1 cellular context compared by ENCODE assay signal in genomic region chr1:197884173-197884572, GRCh38.
TF ChIP-seq lines count a peak whose summit lies in the region.

No MANE protein-coding gene starts in this region.

TF ChIP-seq in HepG2, 621 proteins besides CTCF, POLR2A, EP300 and RAD21 (continued from another document and continues in another):
- TF ChIP-seq, protein P1, sequence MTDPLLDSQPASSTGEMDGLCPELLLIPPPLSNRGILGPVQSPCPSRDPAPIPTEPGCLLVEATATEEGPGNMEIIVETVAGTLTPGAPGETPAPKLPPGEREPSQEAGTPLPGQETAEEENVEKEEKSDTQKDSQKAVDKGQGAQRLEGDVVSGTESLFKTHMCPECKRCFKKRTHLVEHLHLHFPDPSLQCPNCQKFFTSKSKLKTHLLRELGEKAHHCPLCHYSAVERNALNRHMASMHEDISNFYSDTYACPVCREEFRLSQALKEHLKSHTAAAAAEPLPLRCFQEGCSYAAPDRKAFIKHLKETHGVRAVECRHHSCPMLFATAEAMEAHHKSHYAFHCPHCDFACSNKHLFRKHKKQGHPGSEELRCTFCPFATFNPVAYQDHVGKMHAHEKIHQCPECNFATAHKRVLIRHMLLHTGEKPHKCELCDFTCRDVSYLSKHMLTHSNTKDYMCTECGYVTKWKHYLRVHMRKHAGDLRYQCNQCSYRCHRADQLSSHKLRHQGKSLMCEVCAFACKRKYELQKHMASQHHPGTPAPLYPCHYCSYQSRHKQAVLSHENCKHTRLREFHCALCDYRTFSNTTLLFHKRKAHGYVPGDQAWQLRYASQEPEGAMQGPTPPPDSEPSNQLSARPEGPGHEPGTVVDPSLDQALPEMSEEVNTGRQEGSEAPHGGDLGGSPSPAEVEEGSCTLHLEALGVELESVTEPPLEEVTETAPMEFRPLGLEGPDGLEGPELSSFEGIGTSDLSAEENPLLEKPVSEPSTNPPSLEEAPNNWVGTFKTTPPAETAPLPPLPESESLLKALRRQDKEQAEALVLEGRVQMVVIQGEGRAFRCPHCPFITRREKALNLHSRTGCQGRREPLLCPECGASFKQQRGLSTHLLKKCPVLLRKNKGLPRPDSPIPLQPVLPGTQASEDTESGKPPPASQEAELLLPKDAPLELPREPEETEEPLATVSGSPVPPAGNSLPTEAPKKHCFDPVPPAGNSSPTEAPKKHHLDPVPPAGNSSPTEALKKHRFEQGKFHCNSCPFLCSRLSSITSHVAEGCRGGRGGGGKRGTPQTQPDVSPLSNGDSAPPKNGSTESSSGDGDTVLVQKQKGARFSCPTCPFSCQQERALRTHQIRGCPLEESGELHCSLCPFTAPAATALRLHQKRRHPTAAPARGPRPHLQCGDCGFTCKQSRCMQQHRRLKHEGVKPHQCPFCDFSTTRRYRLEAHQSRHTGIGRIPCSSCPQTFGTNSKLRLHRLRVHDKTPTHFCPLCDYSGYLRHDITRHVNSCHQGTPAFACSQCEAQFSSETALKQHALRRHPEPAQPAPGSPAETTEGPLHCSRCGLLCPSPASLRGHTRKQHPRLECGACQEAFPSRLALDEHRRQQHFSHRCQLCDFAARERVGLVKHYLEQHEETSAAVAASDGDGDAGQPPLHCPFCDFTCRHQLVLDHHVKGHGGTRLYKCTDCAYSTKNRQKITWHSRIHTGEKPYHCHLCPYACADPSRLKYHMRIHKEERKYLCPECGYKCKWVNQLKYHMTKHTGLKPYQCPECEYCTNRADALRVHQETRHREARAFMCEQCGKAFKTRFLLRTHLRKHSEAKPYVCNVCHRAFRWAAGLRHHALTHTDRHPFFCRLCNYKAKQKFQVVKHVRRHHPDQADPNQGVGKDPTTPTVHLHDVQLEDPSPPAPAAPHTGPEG (CRISPR knock-in tag; IDR thresholded peaks at IDR 0.05) = no peak
- TF ChIP-seq ZNF564 (CRISPR knock-in tag; IDR thresholded peaks at IDR 0.05) = no peak
- no peak for TF ChIP-seq HNF1A (IDR thresholded peaks at IDR 0.05; ENCODE audit: low read depth)
- TF ChIP-seq HNF1A (CRISPR knock-in tag; IDR thresholded peaks at IDR 0.05; ENCODE audit: borderline replicate concordance) = peak; percentile 51; the same call in 1 of the 2 replicates
- TF ChIP-seq RAD51 (IDR thresholded peaks at IDR 0.05; ENCODE audit: borderline replicate concordance) = no peak
- no peak for TF ChIP-seq SRSF4 (IDR thresholded peaks at IDR 0.05; ENCODE audit: low read depth, low read length, poor library complexity, severe bottlenecking)
- TF ChIP-seq ZFP82 (CRISPR knock-in tag; IDR thresholded peaks at IDR 0.05; ENCODE audit: borderline replicate concordance) = no peak
- TF ChIP-seq ZHX1 (CRISPR knock-in tag; IDR thresholded peaks at IDR 0.05; ENCODE audit: low read depth) = no peak
- TF ChIP-seq NFATC3 (CRISPR knock-in tag; IDR thresholded peaks at IDR 0.05) = no peak
- no peak for TF ChIP-seq XRCC5 (optimal IDR thresholded peaks at IDR 0.05; ENCODE audit: low read length)
- TF ChIP-seq ZNF672 (CRISPR knock-in tag; IDR thresholded peaks at IDR 0.05) = no peak
- TF ChIP-seq ZNF552 (CRISPR knock-in tag; IDR thresholded peaks at IDR 0.05; ENCODE audit: borderline replicate concordance) = no peak
- TF ChIP-seq ZNF367 (CRISPR knock-in tag; IDR thresholded peaks at IDR 0.05; ENCODE audit: borderline replicate concordance) = no peak
- TF ChIP-seq ZFP41 (CRISPR knock-in tag; IDR thresholded peaks at IDR 0.05; ENCODE audit: borderline replicate concordance) = no peak
- 0 out of 2 replicates have a peak, but pooled peaks have one; percentile 30 for TF ChIP-seq ZNF563 (CRISPR knock-in tag; IDR thresholded peaks at IDR 0.05)
- TF ChIP-seq TGIF2 (CRISPR knock-in tag; IDR thresholded peaks at IDR 0.05) = no peak
- TF ChIP-seq ZNF691 (CRISPR knock-in tag; IDR thresholded peaks at IDR 0.05; ENCODE audit: borderline replicate concordance, low read depth) = no peak
- no peak for TF ChIP-seq FOSL1 (CRISPR knock-in tag; IDR thresholded peaks at IDR 0.05; ENCODE audit: borderline replicate concordance)
- TF ChIP-seq RARA (CRISPR knock-in tag; IDR thresholded peaks at IDR 0.05) = peak; percentile 95
- no peak for TF ChIP-seq MTF2 (CRISPR knock-in tag; IDR thresholded peaks at IDR 0.05; ENCODE audit: borderline replicate concordance)
- TF ChIP-seq TOE1 (CRISPR knock-in tag; IDR thresholded peaks at IDR 0.05) = no peak
- TF ChIP-seq RBM39 (IDR thresholded peaks at IDR 0.05; ENCODE audit: low read depth, low read length, poor library complexity, severe bottlenecking) = no peak
- TF ChIP-seq MAF1 (CRISPR knock-in tag; IDR thresholded peaks at IDR 0.05; ENCODE audit: borderline replicate concordance) = no peak
- no peak for TF ChIP-seq GTF2F1 (IDR thresholded peaks at IDR 0.05; ENCODE audit: low read length)
- TF ChIP-seq, protein P2, sequence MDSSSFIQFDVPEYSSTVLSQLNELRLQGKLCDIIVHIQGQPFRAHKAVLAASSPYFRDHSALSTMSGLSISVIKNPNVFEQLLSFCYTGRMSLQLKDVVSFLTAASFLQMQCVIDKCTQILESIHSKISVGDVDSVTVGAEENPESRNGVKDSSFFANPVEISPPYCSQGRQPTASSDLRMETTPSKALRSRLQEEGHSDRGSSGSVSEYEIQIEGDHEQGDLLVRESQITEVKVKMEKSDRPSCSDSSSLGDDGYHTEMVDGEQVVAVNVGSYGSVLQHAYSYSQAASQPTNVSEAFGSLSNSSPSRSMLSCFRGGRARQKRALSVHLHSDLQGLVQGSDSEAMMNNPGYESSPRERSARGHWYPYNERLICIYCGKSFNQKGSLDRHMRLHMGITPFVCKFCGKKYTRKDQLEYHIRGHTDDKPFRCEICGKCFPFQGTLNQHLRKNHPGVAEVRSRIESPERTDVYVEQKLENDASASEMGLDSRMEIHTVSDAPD (CRISPR knock-in tag; IDR thresholded peaks at IDR 0.05) = 0 out of 2 replicates have a peak, but pooled peaks have one; percentile 43
- 0 out of 2 replicates have a peak, but pooled peaks have one; percentile 58 for TF ChIP-seq ZNF772 (CRISPR knock-in tag; IDR thresholded peaks at IDR 0.05)
- TF ChIP-seq, protein P3, sequence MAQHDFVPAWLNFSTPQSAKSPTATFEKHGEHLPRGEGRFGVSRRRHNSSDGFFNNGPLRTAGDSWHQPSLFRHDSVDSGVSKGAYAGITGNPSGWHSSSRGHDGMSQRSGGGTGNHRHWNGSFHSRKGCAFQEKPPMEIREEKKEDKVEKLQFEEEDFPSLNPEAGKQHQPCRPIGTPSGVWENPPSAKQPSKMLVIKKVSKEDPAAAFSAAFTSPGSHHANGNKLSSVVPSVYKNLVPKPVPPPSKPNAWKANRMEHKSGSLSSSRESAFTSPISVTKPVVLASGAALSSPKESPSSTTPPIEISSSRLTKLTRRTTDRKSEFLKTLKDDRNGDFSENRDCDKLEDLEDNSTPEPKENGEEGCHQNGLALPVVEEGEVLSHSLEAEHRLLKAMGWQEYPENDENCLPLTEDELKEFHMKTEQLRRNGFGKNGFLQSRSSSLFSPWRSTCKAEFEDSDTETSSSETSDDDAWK (CRISPR knock-in tag; IDR thresholded peaks at IDR 0.05) = no peak
- peak; percentile 98 for TF ChIP-seq ZMYM4 (CRISPR knock-in tag; IDR thresholded peaks at IDR 0.05)
- TF ChIP-seq ARNTL (CRISPR knock-in tag; IDR thresholded peaks at IDR 0.05) = 0 out of 2 replicates have a peak, but pooled peaks have one; percentile 21
- TF ChIP-seq AGO2 (optimal IDR thresholded peaks at IDR 0.05; ENCODE audit: low read depth, low read length) = no peak
- TF ChIP-seq WIZ (CRISPR knock-in tag; IDR thresholded peaks at IDR 0.05) = no peak
- TF ChIP-seq PAXIP1 (CRISPR knock-in tag; conservative IDR thresholded peaks at IDR 0.05) = peak; percentile 90
- no peak for TF ChIP-seq NR3C1 (CRISPR knock-in tag; IDR thresholded peaks at IDR 0.05)
- no peak for TF ChIP-seq ZNF567 (CRISPR knock-in tag; IDR thresholded peaks at IDR 0.05; ENCODE audit: borderline replicate concordance)
- TF ChIP-seq NBN (conservative IDR thresholded peaks at IDR 0.05) = no peak
- no peak for TF ChIP-seq MEIS1 (CRISPR knock-in tag; IDR thresholded peaks at IDR 0.05; ENCODE audit: borderline replicate concordance)
- TF ChIP-seq ZNF83 (CRISPR knock-in tag; IDR thresholded peaks at IDR 0.05; ENCODE audit: borderline replicate concordance) = no peak
- TF ChIP-seq HOXA7 (CRISPR knock-in tag; IDR thresholded peaks at IDR 0.05) = no peak
- TF ChIP-seq NCOA2 (CRISPR knock-in tag; IDR thresholded peaks at IDR 0.05) = peak; percentile 70
- TF ChIP-seq ZNF546 (CRISPR knock-in tag; conservative IDR thresholded peaks at IDR 0.05) = no peak
- no peak for TF ChIP-seq ZNF75D (CRISPR knock-in tag; IDR thresholded peaks at IDR 0.05; ENCODE audit: borderline replicate concordance)
- TF ChIP-seq FOXO4 (CRISPR knock-in tag; conservative IDR thresholded peaks at IDR 0.05) = no peak
